Comparison of ENCODE assay signal across 8 cellular contexts in genomic region chr17:33038740-33039139, GRCh38. TPM values are rescaled to one million over a fixed set of nuclear protein-coding genes. Genes with fewer than 3 reads are reported as not detected.
DNase-seq lines count a peak whose midpoint lies in the region; ATAC-seq and TF ChIP-seq lines count a peak whose summit lies in the region.

No MANE protein-coding gene starts in this region.

- POLR2A ChIA-PET in AG04449 (lab: Yijun Ruan, JAX): no interaction called here

- no peaks in the 10 kb centered on the region for H3K4me1 ChIP-seq in foreskin keratinocyte

- DNase-seq in AG04449 (ENCODE audit: low read depth, low spot score) (no peak), SHP77 (lab: John Stamatoyannopoulos, UW) (peak; percentile 31 to 46), foreskin keratinocyte (peak in 1 of 2 donors; percentile 11), retina (peak; percentile 83), NCI-H2171 (lab: John Stamatoyannopoulos, UW) (no peak)

- H3K27me3 ChIP-seq in foreskin keratinocyte: peaks cover 3% of the 10 kb centered on the region

- H3K4me3 ChIP-seq in AG04449 (ENCODE audit: low read depth, low read length): no peak overlapping the region

- peak; percentile 65 for ATAC-seq in foreskin keratinocyte
- ATAC-seq in HG03095 (IDR thresholded peaks at IDR 0.05; ENCODE audit: unreplicated experiment): no peak
- no peak for ATAC-seq in HG03565 (IDR thresholded peaks at IDR 0.05; ENCODE audit: unreplicated experiment)

- CTCF ChIA-PET in AG04449 (lab: Yijun Ruan, JAX): interaction anchor here (0.7 to 2.9 kb wide), 9 partner anchors 11 to 636 kb away, joined by 3 to 12 read pairs (median 3); no protein-coding TSS in a partner anchor

- H3K27ac ChIP-seq in foreskin keratinocyte: no peak overlapping the region

- TF ChIP-seq CTCF in AG04449 (IDR thresholded peaks at IDR 0.05; ENCODE audit: insufficient read depth, low read length, missing control alignments) (peak; percentile 58), GM12874 (IDR thresholded peaks at IDR 0.05; ENCODE audit: insufficient read depth, low read depth, low read length) (peak; percentile 71), foreskin keratinocyte (conservative IDR thresholded peaks at IDR 0.05) (peak; percentile 77)

RNA-seq across cellular contexts. Expression of gene SPACA3, which starts 47.1 kb away (rescaled TPM):
- not detected in 2 replicates for total RNA-seq in foreskin keratinocyte
- not detected in 2 replicates for polyA plus RNA-seq in foreskin keratinocyte

Comparison
In these comparisons a context has a peak if more than half of its experiments do, and no peak if none do; other contexts are left out.
1. DNase-seq: peak in SHP77 (2 of 2) and retina (single experiment); none in AG04449 (single experiment) and NCI-H2171 (single experiment).
2. Peak in every context shown above with its lines, with median percentiles within 50 percentile points of each other: CTCF ChIP-seq.